Comparison of ENCODE assay signal across 11 cellular contexts in the genomic region with DNA sequence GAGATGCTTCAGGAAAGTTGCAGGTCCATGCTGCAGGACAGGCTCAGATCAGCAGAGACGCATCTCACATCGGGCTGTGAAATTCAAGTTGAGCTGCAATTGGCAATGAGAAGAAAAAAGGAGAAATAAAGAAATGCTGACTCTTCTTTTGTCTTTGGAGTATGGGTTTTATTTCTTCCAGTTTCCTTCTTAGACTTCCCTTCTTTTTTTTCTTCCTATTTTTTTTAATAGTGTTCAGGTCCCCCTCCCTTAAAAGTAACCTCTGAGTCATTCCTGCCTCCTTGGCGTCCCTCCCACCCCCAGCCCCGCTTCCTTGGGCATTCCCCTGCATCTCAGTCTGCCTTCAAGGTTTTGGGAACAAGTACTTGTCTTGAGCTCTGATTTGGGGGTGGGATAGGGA. TPM values are rescaled to one million over a fixed set of nuclear protein-coding genes. Genes with fewer than 3 reads are reported as not detected.
A peak's percentile ranks its signal among the peaks of the same experiment; 100 is the strongest.
DNase-seq lines count a peak whose midpoint lies in the region; ATAC-seq and TF ChIP-seq lines count a peak whose summit lies in the region.
"Not testable (repeated sequence)": the region's sequence is repeated elsewhere in the genome, so short reads cannot be mapped to it uniquely, and the experiment has no call there.
"Had no signal": no experiment of that assay in that cellular context is flagged by ENCODE, and none has a peak within 500 bp of the region (broad histone marks: within the 10 kb centered on the region; RNA-seq: fewer than 3 reads in every experiment).

No MANE protein-coding gene starts in this region.

- DNase-seq in CD1c-positive myeloid dendritic cell (ENCODE audit: extremely low spot score) = peak; percentile 86
- DNase-seq in heart right ventricle, upper lobe of left lung: not testable (repeated sequence)
- peak in 1 of 2 donors; percentile 74 for DNase-seq in left lung
- peak; percentile 10 for DNase-seq in medulla oblongata (ENCODE audit: extremely low spot score)
- DNase-seq in pons (ENCODE audit: low spot score) = peak; percentile 11

- ATAC-seq in gastroesophageal sphincter (peak; percentile 39), heart right ventricle (peak; percentile 27 to 68 (median 51)), left lung (peak; percentile 73), upper lobe of left lung (ENCODE audit: low FRiP score in 2 of 2) (peak in 1 of 2 donors; percentile 74)

- TF ChIP-seq EP300 in gastroesophageal sphincter (IDR thresholded peaks at IDR 0.05); upper lobe of left lung (IDR thresholded peaks at IDR 0.05): not testable (repeated sequence)

- TF ChIP-seq CTCF in gastroesophageal sphincter (IDR thresholded peaks at IDR 0.05); heart right ventricle (IDR thresholded peaks at IDR 0.05); left lung (IDR thresholded peaks at IDR 0.05); upper lobe of left lung (IDR thresholded peaks at IDR 0.05): not testable (repeated sequence)

- H3K27me3 ChIP-seq in gastroesophageal sphincter (peaks cover 25% of the 10 kb centered on the region), heart right ventricle (peaks cover 0 to 27% (median 0%) of the 10 kb centered on the region in 7 donors), left lung (peaks cover 0 to 27% of the 10 kb centered on the region in 2 donors)
- H3K27me3 ChIP-seq in upper lobe of left lung = not testable (repeated sequence)

- H3K4me3 ChIP-seq in gastroesophageal sphincter, left lung, upper lobe of left lung: not testable (repeated sequence)
- H3K4me3 ChIP-seq in heart right ventricle = peak overlapping the region in 1 of 10 donors; percentile 14

- H3K9me3 ChIP-seq in gastroesophageal sphincter, heart right ventricle, left lung, upper lobe of left lung: not testable (repeated sequence)

- intact Hi-C loops in heart right ventricle (cut with DNase I); left lung (cut with DNase I): not testable (repeated sequence)

- TF ChIP-seq POLR2A in gastroesophageal sphincter (IDR thresholded peaks at IDR 0.05); upper lobe of left lung (IDR thresholded peaks at IDR 0.05): not testable (repeated sequence)

- H3K36me3 ChIP-seq in gastroesophageal sphincter, heart right ventricle, upper lobe of left lung: not testable (repeated sequence)
- H3K36me3 ChIP-seq in left lung = peaks cover 0 to 22% of the 10 kb centered on the region in 2 donors

- not testable (repeated sequence) for H3K27ac ChIP-seq in gastroesophageal sphincter
- H3K27ac ChIP-seq in heart right ventricle (peak overlapping the region in 1 of 10 donors; percentile 73), left lung (peak overlapping the region in 1 of 2 donors; percentile 88), upper lobe of left lung (peak overlapping the region in 3 of 4 donors; percentile 48 to 56 (median 56))

- H3K4me1 ChIP-seq in gastroesophageal sphincter, heart right ventricle, upper lobe of left lung: not testable (repeated sequence)
- peaks cover 0 to 20% of the 10 kb centered on the region in 2 donors for H3K4me1 ChIP-seq in left lung

- WGBS in gastroesophageal sphincter (ENCODE audit: low coverage in 1 of 2), 2 donors = 53 to 75% methylated on average over 2 to 4 of the region's 4 CpGs
- 53 to 65% methylated on average over 3 to 4 of the region's 4 CpGs for WGBS in heart right ventricle, 2 donors
- 59 to 62% methylated on average over 4 of the region's 4 CpGs for WGBS in upper lobe of left lung, 2 donors

RNA-seq across cellular contexts. Expression of gene LILRB2, which starts 9.3 kb away (rescaled TPM):
- total RNA-seq in gastroesophageal sphincter (1 to 10 TPM in 3 of 4 donors, under 1 TPM in 1; 0.93 to 5.0 (median 1.9) TPM), heart right ventricle (10 to 100 TPM in 1 of 10 donors, 1 to 10 TPM in 9; 1.1 to 20.1 (median 2.0) TPM), left lung (10 to 100 TPM; 10.5 to 54.9 TPM), upper lobe of left lung (10 to 100 TPM; 11.2 to 37.0 (median 22.7) TPM)
- 1 to 10 TPM; 2.6 to 2.8 TPM for polyA plus RNA-seq in heart right ventricle
- total RNA-seq: A172, GM23248, HepG2 had no signal
- polyA plus RNA-seq: GM23248, HepG2 had no signal

RNA-seq across cellular contexts. Expression of gene LILRB5, which starts 14.5 kb away (rescaled TPM):
- 10 to 100 TPM; 12.5 to 17.5 (median 15.1) TPM for total RNA-seq in gastroesophageal sphincter
- total RNA-seq in heart right ventricle = 10 to 100 TPM in 2 of 10 donors, 1 to 10 TPM in 8; 1.6 to 10.6 (median 3.2) TPM
- 1 to 10 TPM; 1.8 to 9.1 TPM for polyA plus RNA-seq in heart right ventricle
- 10 to 100 TPM; 11.9 to 16.5 TPM for total RNA-seq in left lung
- 10 to 100 TPM in 2 of 6 donors, 1 to 10 TPM in 4; 5.1 to 54.5 (median 10.0) TPM for total RNA-seq in upper lobe of left lung
- total RNA-seq: A172; CD8-positive, alpha-beta T cell; GM23248; HepG2 had no signal
- polyA plus RNA-seq: GM23248, HepG2 had no signal

RNA-seq across cellular contexts. Expression of gene LILRA6, which starts 29.0 kb away (rescaled TPM):
- 1 to 10 TPM in 3 of 4 donors, under 1 TPM in 1; 0.31 to 4.2 (median 2.2) TPM for total RNA-seq in gastroesophageal sphincter
- 1 to 10 TPM in 6 of 10 donors, under 1 TPM in 3, not detected in 1; 0.48 to 9.4 (median 1.3) TPM for total RNA-seq in heart right ventricle
- 1 to 10 TPM; 1.1 to 1.5 TPM for polyA plus RNA-seq in heart right ventricle
- total RNA-seq in left lung = 10 to 100 TPM in 1 of 2 donors, 1 to 10 TPM in 1; 7.3 to 51.5 TPM
- 10 to 100 TPM in 3 of 6 donors, 1 to 10 TPM in 3; 4.0 to 38.3 (median 15.2) TPM for total RNA-seq in upper lobe of left lung
- total RNA-seq: A172; CD8-positive, alpha-beta T cell; GM23248; HepG2 had no signal
- polyA plus RNA-seq: GM23248, HepG2 had no signal

RNA-seq across cellular contexts. Expression of gene LILRA5, which starts 41.4 kb away (rescaled TPM):
- 1 to 10 TPM in 3 of 4 donors, not detected in 1; 2.7 to 8.6 (median 2.8) TPM for total RNA-seq in gastroesophageal sphincter
- total RNA-seq in heart right ventricle = 1 to 10 TPM in 6 of 10 donors, under 1 TPM in 4; 0.26 to 8.5 (median 1.3) TPM
- polyA plus RNA-seq in heart right ventricle = 1 to 10 TPM in 1 of 2 donors, under 1 TPM in 1; 0.37 to 3.7 TPM
- 10 to 100 TPM in 1 of 2 donors, 1 to 10 TPM in 1; 4.2 to 52.8 TPM for total RNA-seq in left lung
- total RNA-seq in upper lobe of left lung = 10 to 100 TPM in 3 of 6 donors, 1 to 10 TPM in 3; 3.1 to 34.9 (median 20.3) TPM
- total RNA-seq: A172, GM23248, HepG2 had no signal
- polyA plus RNA-seq: GM23248, HepG2 had no signal

RNA-seq across cellular contexts. Expression of gene LILRB3, which starts 48.8 kb away (rescaled TPM):
- total RNA-seq in gastroesophageal sphincter = 10 to 100 TPM in 3 of 4 donors, 1 to 10 TPM in 1; 6.8 to 29.9 (median 21.3) TPM
- total RNA-seq in heart right ventricle = 10 to 100 TPM in 1 of 10 donors, 1 to 10 TPM in 6, under 1 TPM in 3; 0.71 to 18.3 (median 2.0) TPM
- 1 to 10 TPM; 2.5 TPM for polyA plus RNA-seq in heart right ventricle
- 10 to 100 TPM; 21.8 to 90.8 TPM for total RNA-seq in left lung
- 100 to 1,000 TPM in 1 of 6 donors, 10 to 100 TPM in 5; 43.4 to 106 (median 70.7) TPM for total RNA-seq in upper lobe of left lung
- total RNA-seq: A172; CD8-positive, alpha-beta T cell; GM23248; HepG2 had no signal
